In genomic region chr22:38201718-38202436, GRCh38 we compare ENCODE assay signal across 8 cellular contexts. TPM values are rescaled to one million over a fixed set of nuclear protein-coding genes. Genes with fewer than 3 reads are reported as not detected.
DNase-seq lines count a peak whose midpoint lies in the region; ATAC-seq, FAIRE-seq and TF ChIP-seq lines count a peak whose summit lies in the region.

TSS of gene MAFF (plus strand) at chr22:38201994. CDS start at chr22:38213854, 11,860 bp downstream.

- H3K9me3 ChIP-seq in A549 (no peaks in the 10 kb centered on the region), kidney (ENCODE audit: control insufficient read depth in 1 of 2, low read length in 2 of 2) (no peaks in the 10 kb centered on the region)

- no peak for TF ChIP-seq CTCF in A549 (IDR thresholded peaks at IDR 0.05)
- TF ChIP-seq CTCF in kidney (IDR thresholded peaks at IDR 0.05; ENCODE audit: borderline replicate concordance, extremely low read depth, insufficient read depth), result no peak

- CTCF ChIA-PET in A549 (lab: Yijun Ruan, JAX), result interaction anchor here (0.8 to 1.3 kb wide), 6 partner anchors 12 to 104 kb away, joined by 3 to 4 read pairs (median 3); no protein-coding TSS in a partner anchor

- 4% methylated on average over 10 of the region's 85 CpGs for WGBS in A549 (ENCODE audit: missing lambda C conversion rate)

- ATAC-seq in A549, result peak; percentile 81 to 84
- ATAC-seq in GM18520 (IDR thresholded peaks at IDR 0.05; ENCODE audit: unreplicated experiment), result peak; percentile 39
- peak; percentile 42 for ATAC-seq in HG03108 (IDR thresholded peaks at IDR 0.05; ENCODE audit: unreplicated experiment)

- H3K36me3 ChIP-seq in kidney (ENCODE audit: control insufficient read depth in 1 of 2, insufficient read depth in 2 of 2, low read length in 2 of 2), result no peaks in the 10 kb centered on the region

- peak; percentile 64 to 94 for DNase-seq in A549 (ENCODE audit: low read depth in 1 of 2, low spot score in 1 of 2)
- DNase-seq in NCI-H446 treated with DMSO at 0.1 percent for 48 hours (lab: John Stamatoyannopoulos, UW), result peak; percentile 70
- DNase-seq in activated CD4-positive, alpha-beta T cell treated with anti-CD3 and anti-CD28 coated beads for 24 hours (ENCODE audit: low read depth in 2 of 2), result peak; percentile 78 to 93
- peak; percentile 98 for DNase-seq in cerebellum (ENCODE audit: low spot score)
- DNase-seq in kidney, result peak; percentile 99
- DNase-seq in stimulated activated CD4-positive, alpha-beta T cell treated with anti-CD3 and anti-CD28 coated beads, Interleukin-12 subunit alpha, Interleukin-12 subunit beta, amount 100 ng/mL, for 48 hours (ENCODE audit: low read depth in 2 of 3, low spot score in 1 of 3), result peak; percentile 89 to 92 (median 91)

- H3K4me2 ChIP-seq in A549, result peak within 1 kb of the TSS; percentile 100

- no peak for TF ChIP-seq RAD21 in A549 (conservative IDR thresholded peaks at IDR 0.05 in 1 of 2, IDR thresholded peaks at IDR 0.05 in 1 of 2)

- peaks cover 12% of the 10 kb centered on the region; the same call in 1 of the 3 replicates for H3K4me1 ChIP-seq in A549
- H3K4me1 ChIP-seq in kidney (ENCODE audit: control insufficient read depth in 1 of 2, insufficient read depth in 1 of 2, low read depth in 1 of 2, low read length in 2 of 2), result peaks cover 0 to 18% of the 10 kb centered on the region in 2 donors

- TF ChIP-seq POLR2A in A549 (IDR thresholded peaks at IDR 0.05; ENCODE audit: low read length), result no peak

- TF ChIP-seq EP300 in A549 (IDR thresholded peaks at IDR 0.05), result no peak

- FAIRE-seq in A549 (lab: Jason Lieb, UNC) (no peak), kidney (lab: Jason Lieb, UNC) (no peak)

- peak within 1 kb of the TSS; percentile 88 to 95 for H3K9ac ChIP-seq in kidney (ENCODE audit: low read length in 2 of 2)

- H3K4me3 ChIP-seq in A549 (peak within 1 kb of the TSS; percentile 67), kidney (ENCODE audit: low read length in 2 of 2) (peak within 1 kb of the TSS; percentile 83 to 86)

- POLR2A ChIA-PET in A549 (lab: Yijun Ruan, JAX), result interaction anchor here (0.7 to 2.1 kb wide), 4 partner anchors 18 to 35 kb away, joined by 3 to 14 read pairs (median 4); partner anchors contain the start of gene PLA2G6

- H3K27ac ChIP-seq in A549 (peak within 1 kb of the TSS; percentile 85 to 96), kidney (ENCODE audit: low read depth in 2 of 2, low read length in 2 of 2) (peak within 1 kb of the TSS; percentile 97 to 98)

- intact Hi-C loops in kidney (cut with DNase I), result no loop called here

TF ChIP-seq in A549, 52 proteins besides CTCF, POLR2A, EP300 and RAD21:
- TF ChIP-seq HMGXB4 (CRISPR knock-in tag; IDR thresholded peaks at IDR 0.05; ENCODE audit: borderline replicate concordance) (no peak), MAZ (IDR thresholded peaks at IDR 0.05; ENCODE audit: borderline replicate concordance, low read depth, low read length) (no peak), TP53 (CRISPR knock-in tag; IDR thresholded peaks at IDR 0.05) (no peak), USF2 (IDR thresholded peaks at IDR 0.05) (peak; percentile 55), SMC3 (IDR thresholded peaks at IDR 0.05) (no peak), PHF8 (IDR thresholded peaks at IDR 0.05; ENCODE audit: borderline replicate concordance, low read depth) (peak; percentile 85), BCL3 (IDR thresholded peaks at IDR 0.05) (0 out of 3 replicates have a peak, but pooled peaks have one; percentile 27), FOSL2 (IDR thresholded peaks at IDR 0.05) (peak; percentile 51), FOSL2 (CRISPR knock-in tag; IDR thresholded peaks at IDR 0.05) (peak; percentile 91), CHD2 (IDR thresholded peaks at IDR 0.05; ENCODE audit: low read length, partially characterized antibody) (peak; percentile 87), HOXB5 (CRISPR knock-in tag; IDR thresholded peaks at IDR 0.05) (no peak), BHLHE40 (IDR thresholded peaks at IDR 0.05; ENCODE audit: low read depth, low read length) (peak; percentile 24; the same call in 1 of the 2 replicates), TFCP2L1 (CRISPR knock-in tag; IDR thresholded peaks at IDR 0.05) (no peak), EHF (CRISPR knock-in tag; IDR thresholded peaks at IDR 0.05) (no peak), JUN (IDR thresholded peaks at IDR 0.05) (peak in 1 of 2 experiments; percentile 37; a peak in 1 of 5 replicates), JUNB (IDR thresholded peaks at IDR 0.05) (peak; percentile 28; the same call in 1 of the 2 replicates)
- TF ChIP-seq, protein P1, sequence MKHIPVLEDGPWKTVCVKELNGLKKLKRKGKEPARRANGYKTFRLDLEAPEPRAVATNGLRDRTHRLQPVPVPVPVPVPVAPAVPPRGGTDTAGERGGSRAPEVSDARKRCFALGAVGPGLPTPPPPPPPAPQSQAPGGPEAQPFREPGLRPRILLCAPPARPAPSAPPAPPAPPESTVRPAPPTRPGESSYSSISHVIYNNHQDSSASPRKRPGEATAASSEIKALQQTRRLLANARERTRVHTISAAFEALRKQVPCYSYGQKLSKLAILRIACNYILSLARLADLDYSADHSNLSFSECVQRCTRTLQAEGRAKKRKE (CRISPR knock-in tag; IDR thresholded peaks at IDR 0.05; ENCODE audit: low read depth), result no peak
- TF ChIP-seq, protein P2, sequence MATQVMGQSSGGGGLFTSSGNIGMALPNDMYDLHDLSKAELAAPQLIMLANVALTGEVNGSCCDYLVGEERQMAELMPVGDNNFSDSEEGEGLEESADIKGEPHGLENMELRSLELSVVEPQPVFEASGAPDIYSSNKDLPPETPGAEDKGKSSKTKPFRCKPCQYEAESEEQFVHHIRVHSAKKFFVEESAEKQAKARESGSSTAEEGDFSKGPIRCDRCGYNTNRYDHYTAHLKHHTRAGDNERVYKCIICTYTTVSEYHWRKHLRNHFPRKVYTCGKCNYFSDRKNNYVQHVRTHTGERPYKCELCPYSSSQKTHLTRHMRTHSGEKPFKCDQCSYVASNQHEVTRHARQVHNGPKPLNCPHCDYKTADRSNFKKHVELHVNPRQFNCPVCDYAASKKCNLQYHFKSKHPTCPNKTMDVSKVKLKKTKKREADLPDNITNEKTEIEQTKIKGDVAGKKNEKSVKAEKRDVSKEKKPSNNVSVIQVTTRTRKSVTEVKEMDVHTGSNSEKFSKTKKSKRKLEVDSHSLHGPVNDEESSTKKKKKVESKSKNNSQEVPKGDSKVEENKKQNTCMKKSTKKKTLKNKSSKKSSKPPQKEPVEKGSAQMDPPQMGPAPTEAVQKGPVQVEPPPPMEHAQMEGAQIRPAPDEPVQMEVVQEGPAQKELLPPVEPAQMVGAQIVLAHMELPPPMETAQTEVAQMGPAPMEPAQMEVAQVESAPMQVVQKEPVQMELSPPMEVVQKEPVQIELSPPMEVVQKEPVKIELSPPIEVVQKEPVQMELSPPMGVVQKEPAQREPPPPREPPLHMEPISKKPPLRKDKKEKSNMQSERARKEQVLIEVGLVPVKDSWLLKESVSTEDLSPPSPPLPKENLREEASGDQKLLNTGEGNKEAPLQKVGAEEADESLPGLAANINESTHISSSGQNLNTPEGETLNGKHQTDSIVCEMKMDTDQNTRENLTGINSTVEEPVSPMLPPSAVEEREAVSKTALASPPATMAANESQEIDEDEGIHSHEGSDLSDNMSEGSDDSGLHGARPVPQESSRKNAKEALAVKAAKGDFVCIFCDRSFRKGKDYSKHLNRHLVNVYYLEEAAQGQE (IDR thresholded peaks at IDR 0.05), result peak; percentile 79
TF ChIP-seq in A549: peak in this region for 9.

RNA-seq across cellular contexts. Expression of gene MAFF, which starts in this region (rescaled TPM):
- polyA plus RNA-seq in A549 (2011; rRNA removed) (3.5 and 4.0 TPM in 2 replicates), A549 (2017; fragmentation: RNase III; extraction: RNeasy Plus Mini Kit Qiagen cat#74134 plus additional on column Dnase treatment) (3.1 to 3.9 TPM (median 3.2 TPM) in 3 replicates), kidney (ENCODE audit: insufficient read depth, low read depth, low replicate concordance) (2.2 TPM)
- polyA plus RNA-seq in A549 (2012; cell fraction: cytosol; rRNA removed), result 7.5 and 9.6 TPM in 2 replicates
- polyA plus RNA-seq in A549 (2012; cell fraction: nucleus; rRNA removed), result 16.8 and 17.1 TPM in 2 replicates
- polyA minus RNA-seq in A549 (2011; rRNA and poly(A)+ RNA removed), result 2.1 and 3.6 TPM in 2 replicates
- total RNA-seq in cerebellum (5.2 TPM), kidney (23.4 TPM)

Comparison
In these comparisons a context has a peak if more than half of its experiments do, and no peak if none do; other contexts are left out.
1. Peak in every context shown above with its lines: DNase-seq, ATAC-seq, H3K4me3 ChIP-seq and H3K27ac ChIP-seq.